Comparison of ENCODE assay signal across 28 cellular contexts in the genomic region with DNA sequence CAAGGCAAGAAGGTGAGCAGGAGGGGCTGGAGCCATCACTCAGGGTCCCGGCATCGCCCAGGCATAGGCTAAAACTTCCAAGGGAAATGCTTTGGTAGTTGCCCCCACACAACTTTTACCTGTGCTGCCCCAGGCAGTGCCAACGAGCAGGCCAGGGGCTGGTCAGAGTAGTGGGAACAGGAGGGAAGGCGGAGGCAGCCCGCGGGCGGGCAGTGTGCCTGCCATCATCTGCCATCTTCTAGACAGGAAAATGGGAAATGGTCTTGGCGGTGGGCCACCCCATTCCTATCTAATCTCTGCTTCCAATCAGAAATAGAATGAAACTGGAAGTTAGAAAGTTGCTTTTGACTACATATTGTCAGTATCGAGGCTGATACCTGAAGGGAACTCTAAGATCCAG. TPM values are rescaled to one million over a fixed set of nuclear protein-coding genes. Genes with fewer than 3 reads are reported as not detected.
"Had no signal": no experiment of that assay in that cellular context is flagged by ENCODE, and none has a peak within 500 bp of the region (broad histone marks: within the 10 kb centered on the region; RNA-seq: fewer than 3 reads in every experiment).

No MANE protein-coding gene starts in this region.

- H3K27ac Mint-ChIP-seq: stimulated activated effector memory CD8-positive, alpha-beta T cell treated with anti-CD3 and anti-CD28 coated beads, Interleukin-12 subunit alpha, Interleukin-12 subunit beta, amount 100 ng/mL, for 72 hours; stimulated activated memory B cell treated with anti-CD40 and anti-IgM and Interleukin-4, amounts not matched to agents 10 μg/mL and 1 μg/mL and 100 μg/mL, for 72 hours; stimulated activated naive B cell treated with anti-CD40 and anti-IgM and Interleukin-4, amounts not matched to agents 10 μg/mL and 1 μg/mL and 100 μg/mL, for 72 hours; stimulated activated naive CD8-positive, alpha-beta T cell treated with anti-CD3 and anti-CD28 coated beads, Interleukin-15, Interleukin-2, amounts not matched to agents 100 ng/mL and 50 ng/mL, for 24 hours; type B pancreatic cell had no signal

- H3K9me3 ChIP-seq: stomach, suprapubic skin, testis, thoracic aorta, thyroid gland, tibial artery, tibial nerve, transverse colon, upper lobe of left lung, upper lobe of right lung, uterus, vagina had no signal

- H3K9me3 Mint-ChIP-seq: stimulated activated effector memory CD8-positive, alpha-beta T cell treated with anti-CD3 and anti-CD28 coated beads, Interleukin-12 subunit alpha, Interleukin-12 subunit beta, amount 100 ng/mL, for 72 hours; stimulated activated memory B cell treated with anti-CD40 and anti-IgM and Interleukin-4, amounts not matched to agents 10 μg/mL and 1 μg/mL and 100 μg/mL, for 72 hours; stimulated activated naive B cell treated with anti-CD40 and anti-IgM and Interleukin-4, amounts not matched to agents 10 μg/mL and 1 μg/mL and 100 μg/mL, for 72 hours; stimulated activated naive CD8-positive, alpha-beta T cell treated with anti-CD3 and anti-CD28 coated beads, Interleukin-15, amount 100 ng/mL, for 72 hours; stimulated activated naive CD8-positive, alpha-beta T cell treated with anti-CD3 and anti-CD28 coated beads, Interleukin-15, Interleukin-2, amounts not matched to agents 100 ng/mL and 50 ng/mL, for 24 hours; type B pancreatic cell had no signal

- H3K27me3 Mint-ChIP-seq: stimulated activated memory B cell treated with anti-CD40 and anti-IgM and Interleukin-4, amounts not matched to agents 10 μg/mL and 1 μg/mL and 100 μg/mL, for 72 hours; stimulated activated naive CD8-positive, alpha-beta T cell treated with anti-CD3 and anti-CD28 coated beads, Interleukin-15, Interleukin-2, amounts not matched to agents 100 ng/mL and 50 ng/mL, for 24 hours; type B pancreatic cell had no signal

- H3K4me3 Mint-ChIP-seq: stimulated activated effector memory CD8-positive, alpha-beta T cell treated with anti-CD3 and anti-CD28 coated beads, Interleukin-12 subunit alpha, Interleukin-12 subunit beta, amount 100 ng/mL, for 72 hours; stimulated activated memory B cell treated with anti-CD40 and anti-IgM and Interleukin-4, amounts not matched to agents 10 μg/mL and 1 μg/mL and 100 μg/mL, for 72 hours; stimulated activated naive B cell treated with anti-CD40 and anti-IgM and Interleukin-4, amounts not matched to agents 10 μg/mL and 1 μg/mL and 100 μg/mL, for 72 hours; stimulated activated naive CD8-positive, alpha-beta T cell treated with anti-CD3 and anti-CD28 coated beads, Interleukin-15, amount 100 ng/mL, for 72 hours; stimulated activated naive CD8-positive, alpha-beta T cell treated with anti-CD3 and anti-CD28 coated beads, Interleukin-15, Interleukin-2, amounts not matched to agents 100 ng/mL and 50 ng/mL, for 24 hours; type B pancreatic cell had no signal

- DNase-seq: stimulated activated CD4-positive, alpha-beta T cell treated with anti-CD3 and anti-CD28 coated beads, Interleukin-4, amount 100 ng/mL, for 1 hour; stimulated activated CD4-positive, alpha-beta T cell treated with anti-CD3 and anti-CD28 coated beads, Interleukin-4, amount 100 ng/mL, for 24 hours; stimulated activated CD4-positive, alpha-beta T cell treated with anti-CD3 and anti-CD28 coated beads, Interleukin-4, amount 100 ng/mL, for 4 hours; stimulated activated CD8-positive, alpha-beta memory T cell treated with anti-CD3 and anti-CD28 coated beads, Interleukin-4, amount 100 ng/mL, for 48 hours; stimulated activated naive B cell treated with anti-CD40 and anti-IgM and Interleukin-4, amounts not matched to agents 10 μg/mL and 1 μg/mL and 100 μg/mL, for 72 hours; stimulated activated naive CD4-positive, alpha-beta T cell; stimulated activated naive CD4-positive, alpha-beta T cell treated with Interleukin-2 at 50 U/mL for 16 hours; stimulated activated naive CD8-positive, alpha-beta T cell treated with anti-CD3 and anti-CD28 coated beads, Interleukin-15, amount 100 ng/mL, for 72 hours; stimulated activated naive CD8-positive, alpha-beta T cell treated with anti-CD3 and anti-CD28 coated beads, Interleukin-15, Interleukin-2, amounts not matched to agents 100 U/mL and 50 U/mL, for 24 hours; stomach; substantia nigra; testis; thyroid gland; tibial artery; transverse colon; trophoblast cell; upper lobe of right lung; uterus had no signal

- ATAC-seq: stimulated activated effector memory CD8-positive, alpha-beta T cell treated with anti-CD3 and anti-CD28 coated beads, Interleukin-12 subunit alpha, Interleukin-12 subunit beta, amount 100 ng/mL, for 72 hours; stimulated activated memory B cell treated with anti-CD40 and anti-IgM and Interleukin-4, amounts not matched to agents 10 μg/mL and 1 μg/mL and 100 μg/mL, for 72 hours; stimulated activated naive B cell treated with anti-CD40 and anti-IgM and Interleukin-4, amounts not matched to agents 10 μg/mL and 1 μg/mL and 100 μg/mL, for 72 hours; stimulated activated naive CD8-positive, alpha-beta T cell treated with anti-CD3 and anti-CD28 coated beads, Interleukin-15, amount 100 ng/mL, for 72 hours; stimulated activated naive CD8-positive, alpha-beta T cell treated with anti-CD3 and anti-CD28 coated beads, Interleukin-15, Interleukin-2, amounts not matched to agents 100 U/mL and 50 U/mL, for 24 hours; upper lobe of right lung had no signal

RNA-seq across cellular contexts. Expression of a gene that starts 26.0 kb away (rescaled TPM):
- total RNA-seq: subcutaneous adipose tissue, thoracic aorta, tibial nerve had no signal
